In the genomic region with DNA sequence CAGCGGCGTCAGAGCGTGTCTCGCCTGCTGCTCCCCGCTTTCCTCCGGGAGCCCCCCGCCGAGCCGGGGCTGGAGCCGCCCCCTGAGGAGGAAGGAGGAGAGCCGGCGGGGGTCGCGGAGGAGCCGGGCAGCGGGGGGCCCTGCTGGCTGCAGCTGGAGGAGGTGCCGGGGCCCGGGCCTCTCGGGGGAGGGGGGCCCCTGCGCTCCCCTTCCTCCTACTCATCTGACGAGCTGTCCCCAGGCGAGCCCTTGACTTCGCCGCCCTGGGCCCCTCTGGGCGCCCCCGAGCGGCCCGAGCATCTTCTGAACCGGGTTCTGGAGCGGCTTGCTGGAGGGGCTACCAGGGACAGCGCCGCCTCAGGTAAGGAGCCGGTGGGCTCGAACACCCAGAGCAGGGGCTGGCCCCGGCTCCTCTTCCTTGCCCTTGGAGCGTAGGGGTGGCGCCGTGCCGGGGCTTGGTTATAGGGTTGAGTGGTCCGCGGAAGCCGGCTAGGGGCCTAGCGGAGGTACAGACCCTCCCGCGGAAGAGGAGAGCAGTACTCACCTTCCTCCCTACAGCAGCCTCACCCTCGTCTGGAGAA, we compare ENCODE assay signal across 8 cellular contexts. TPM values are rescaled to one million over a fixed set of nuclear protein-coding genes. Genes with fewer than 3 reads are reported as not detected.
DNase-seq lines count a peak whose midpoint lies in the region; ATAC-seq and TF ChIP-seq lines count a peak whose summit lies in the region.

No MANE protein-coding gene starts in this region.

- peaks cover 8% of the 10 kb centered on the region for H3K4me1 Mint-ChIP-seq in activated CD4-positive, alpha-beta T cell treated with anti-CD3 and anti-CD28 coated beads, Interleukin-2, amount 10 ng/mL, durations not matched to agents 7 days and 5 days

- no peaks in the 10 kb centered on the region for H3K27me3 Mint-ChIP-seq in activated CD4-positive, alpha-beta T cell treated with anti-CD3 and anti-CD28 coated beads, Interleukin-2, amount 10 ng/mL, durations not matched to agents 7 days and 5 days

- H3K27me3 ChIP-seq in brain microvascular endothelial cell (replicated peaks), result no peaks in the 10 kb centered on the region
- no peaks in the 10 kb centered on the region for H3K27me3 ChIP-seq in testis
- H3K27me3 ChIP-seq in tibial artery, result no peaks in the 10 kb centered on the region

- CTCF ChIA-PET in activated CD4-positive, alpha-beta T cell treated with anti-CD3 and anti-CD28 coated beads, Interleukin-2, amount 10 ng/mL, durations not matched to agents 7 days and 5 days (lab: Charles Lee), result interaction anchor here (0.6 to 3.7 kb wide), 7 partner anchors 8 to 174 kb away, joined by 3 to 21 read pairs (median 4); no protein-coding TSS in a partner anchor

- TF ChIP-seq CTCF in brain microvascular endothelial cell (IDR thresholded peaks at IDR 0.05; ENCODE audit: low read depth, low read length, missing control alignments) (no peak), lower leg skin (IDR thresholded peaks at IDR 0.05) (no peak), testis (IDR thresholded peaks at IDR 0.05) (no peak), tibial artery (IDR thresholded peaks at IDR 0.05) (no peak)

- in situ Hi-C loops in brain microvascular endothelial cell (cut with HindIII; ENCODE audit: low pct_ligation_motif_present, low sequenced_read_pairs), result loop anchor here (25.0 kb wide), 1 partner anchor 109 kb away; a partner anchor contains a TSS

- 53 to 55% methylated on average over 33 to 34 of the region's 46 CpGs for WGBS in lower leg skin, 2 donors
- 66 to 70% methylated on average over 4 to 39 of the region's 46 CpGs for WGBS in testis, 2 donors

- H3K4me3 ChIP-seq in brain microvascular endothelial cell (ENCODE audit: low read depth, low read length) (peak overlapping the region; percentile 54), lower leg skin (ENCODE audit: low read depth, poor library complexity, severe bottlenecking) (peak overlapping the region; percentile 55), testis (peak overlapping the region; percentile 47 to 61), tibial artery (peak overlapping the region in 1 of 2 donors; percentile 50)

- H3K4me3 Mint-ChIP-seq in activated CD4-positive, alpha-beta T cell treated with anti-CD3 and anti-CD28 coated beads, Interleukin-2, amount 10 ng/mL, durations not matched to agents 7 days and 5 days, result peak overlapping the region; percentile 32

- no peak for ATAC-seq in HG03457 (IDR thresholded peaks at IDR 0.05; ENCODE audit: unreplicated experiment)

- DNase-seq in activated CD4-positive, alpha-beta T cell treated with anti-CD3 and anti-CD28 coated beads, Interleukin-2, amount 10 ng/mL, durations not matched to agents 7 days and 5 days, result no peak
- no peak for DNase-seq in activated CD4-positive, alpha-beta T cell treated with anti-CD3 and anti-CD28 coated beads, Interleukin-2, amount 50 U/mL, for 48 hours
- DNase-seq in brain microvascular endothelial cell (no peak), lower leg skin (ENCODE audit: low spot score in 2 of 2) (no peak), testis (no peak), tibial artery (no peak), GOT3 (lab: John Stamatoyannopoulos, UW) (no peak)

- H3K36me3 ChIP-seq in brain microvascular endothelial cell (replicated peaks) (peaks cover 3% of the 10 kb centered on the region), testis (ENCODE audit: low read depth, missing control alignments) (no peaks in the 10 kb centered on the region), tibial artery (peaks cover 13 to 26% (median 16%) of the 10 kb centered on the region in 3 donors)

- POLR2A ChIA-PET in activated CD4-positive, alpha-beta T cell treated with anti-CD3 and anti-CD28 coated beads, Interleukin-2, amount 10 ng/mL, durations not matched to agents 7 days and 5 days (lab: Charles Lee), result no interaction called here

- H3K27ac Mint-ChIP-seq in activated CD4-positive, alpha-beta T cell treated with anti-CD3 and anti-CD28 coated beads, Interleukin-2, amount 10 ng/mL, durations not matched to agents 7 days and 5 days, result no peak overlapping the region

- no peak for TF ChIP-seq POLR2A in lower leg skin (IDR thresholded peaks at IDR 0.05)
- TF ChIP-seq POLR2A in testis (IDR thresholded peaks at IDR 0.05), result no peak

- H3K27ac ChIP-seq in brain microvascular endothelial cell, result no peak overlapping the region
- no peak overlapping the region for H3K27ac ChIP-seq in testis
- no peak overlapping the region for H3K27ac ChIP-seq in tibial artery

- H3K4me1 ChIP-seq in testis, result peaks cover 11% of the 10 kb centered on the region
- peaks cover 0 to 23% (median 14%) of the 10 kb centered on the region in 4 donors for H3K4me1 ChIP-seq in tibial artery

- intact Hi-C loops in lower leg skin (cut with DNase I; ENCODE audit: low total_unique reads), result no loop called here
- intact Hi-C loops in testis (cut with DNase I; ENCODE audit: low total_unique reads), result no loop called here
- intact Hi-C loops in tibial artery (cut with DNase I; ENCODE audit: low total_unique reads), result no loop called here

- peaks cover 15% of the 10 kb centered on the region for H3K36me3 Mint-ChIP-seq in activated CD4-positive, alpha-beta T cell treated with anti-CD3 and anti-CD28 coated beads, Interleukin-2, amount 10 ng/mL, durations not matched to agents 7 days and 5 days (ENCODE audit: low read depth)

- H3K9me3 ChIP-seq in testis (no peaks in the 10 kb centered on the region), tibial artery (no peaks in the 10 kb centered on the region)

- H3K9me3 Mint-ChIP-seq in activated CD4-positive, alpha-beta T cell treated with anti-CD3 and anti-CD28 coated beads, Interleukin-2, amount 10 ng/mL, durations not matched to agents 7 days and 5 days, result no peaks in the 10 kb centered on the region

RNA-seq across cellular contexts. Expression of a gene that starts 0.8 kb away (rescaled TPM):
- total RNA-seq in activated CD4-positive, alpha-beta T cell treated with anti-CD3 and anti-CD28 coated beads, Interleukin-2, amount 10 ng/mL, durations not matched to agents 7 days and 5 days, result 1 to 10 TPM; 4.0 to 5.1 TPM
- total RNA-seq in lower leg skin, result 100 to 1,000 TPM; 273 to 467 (median 316) TPM
- total RNA-seq in testis, result 10 to 100 TPM; 22.3 to 23.9 TPM
- 13.6 TPM for polyA plus RNA-seq in testis (ENCODE audit: insufficient read depth, low read depth, low replicate concordance)

RNA-seq across cellular contexts. Expression of a gene that starts 37.8 kb away (rescaled TPM):
- 10 to 100 TPM; 84.8 to 89.2 TPM for total RNA-seq in activated CD4-positive, alpha-beta T cell treated with anti-CD3 and anti-CD28 coated beads, Interleukin-2, amount 10 ng/mL, durations not matched to agents 7 days and 5 days
- total RNA-seq in lower leg skin, result 10 to 100 TPM; 32.3 to 58.1 (median 53.0) TPM
- 100 to 1,000 TPM; 123 to 132 TPM for total RNA-seq in testis
- 143 TPM for polyA plus RNA-seq in testis (ENCODE audit: insufficient read depth, low read depth, low replicate concordance)

RNA-seq across cellular contexts. Expression of a gene that starts 41.0 kb away (rescaled TPM):
- total RNA-seq in activated CD4-positive, alpha-beta T cell treated with anti-CD3 and anti-CD28 coated beads, Interleukin-2, amount 10 ng/mL, durations not matched to agents 7 days and 5 days, result 10 to 100 TPM; 23.7 to 26.7 TPM
- total RNA-seq in lower leg skin, result 10 to 100 TPM; 14.5 to 24.3 (median 18.5) TPM
- 10 to 100 TPM; 16.4 to 20.1 TPM for total RNA-seq in testis
- 21.1 TPM for polyA plus RNA-seq in testis (ENCODE audit: insufficient read depth, low read depth, low replicate concordance)

RNA-seq across cellular contexts. Expression of a gene that starts 56.3 kb away (rescaled TPM):
- 10 to 100 TPM; 95.4 to 97.1 TPM for total RNA-seq in activated CD4-positive, alpha-beta T cell treated with anti-CD3 and anti-CD28 coated beads, Interleukin-2, amount 10 ng/mL, durations not matched to agents 7 days and 5 days
- total RNA-seq in lower leg skin, result 100 to 1,000 TPM in 1 of 4 donors, 10 to 100 TPM in 3; 70.6 to 117 (median 82.4) TPM
- total RNA-seq in testis, result 100 to 1,000 TPM; 129 to 161 TPM
- 157 TPM for polyA plus RNA-seq in testis (ENCODE audit: insufficient read depth, low read depth, low replicate concordance)

Comparison
In these comparisons a context has a peak if more than half of its experiments do, and no peak if none do; other contexts are left out.
1. RNA of a gene that starts 0.8 kb away (total RNA-seq): 273 to 467 TPM in lower leg skin; 22.3 to 23.9 TPM in testis and 4.0 to 5.1 TPM in activated CD4-positive, alpha-beta T cell treated with anti-CD3 and anti-CD28 coated beads, Interleukin-2, amount 10 ng/mL, durations not matched to agents 7 days and 5 days; every median in the first group is over 10 times any median in the second.